9 cellular contexts compared by ENCODE assay signal in the genomic region with DNA sequence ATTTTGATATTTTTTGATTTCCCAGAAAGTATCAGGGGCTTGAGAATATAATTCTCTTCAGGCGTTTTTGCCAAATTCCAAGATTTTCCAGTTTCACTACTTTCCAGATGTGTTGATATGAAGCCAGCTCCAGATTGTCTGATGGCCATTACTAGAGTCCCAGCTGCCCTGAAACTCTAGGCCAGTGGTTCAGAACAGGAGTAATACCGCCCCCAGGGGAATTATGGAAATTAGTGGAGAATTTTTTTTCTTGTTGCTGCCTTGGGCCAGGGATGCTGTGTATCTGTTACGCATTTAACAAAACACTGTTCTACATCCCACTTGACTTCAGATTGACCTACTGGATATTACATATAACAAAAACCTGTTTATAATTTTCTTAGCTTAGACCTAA.
DNase-seq lines count a peak whose midpoint lies in the region; ATAC-seq and FAIRE-seq lines count a peak whose summit lies in the region.
"Had no signal": no experiment of that assay in that cellular context is flagged by ENCODE, and none has a peak within 500 bp of the region (broad histone marks: within the 10 kb centered on the region; RNA-seq: fewer than 3 reads in every experiment).

No MANE protein-coding gene starts in this region.

- DNase-seq in DMS53 treated with DMSO at 0.1 percent for 48 hours (lab: John Stamatoyannopoulos, UW; ENCODE audit: unreplicated experiment) (peak; percentile 6), NCI-H526 (lab: John Stamatoyannopoulos, UW) (peak; percentile 46 to 71), myocyte (ENCODE audit: low read depth) (peak; percentile 31), HuH-7 (ENCODE audit: low spot score) (no peak), SW 1271 (lab: John Stamatoyannopoulos, UW) (no peak)

- FAIRE-seq in endometrium (lab: Jason Lieb, UNC), result peak; percentile 8
- FAIRE-seq: keratinocyte, small intestine had no signal

- ATAC-seq in GM18873 (IDR thresholded peaks at IDR 0.05; ENCODE audit: low FRiP score, unreplicated experiment), result no peak

Comparison
In these comparisons a context has a peak if more than half of its experiments do, and no peak if none do; other contexts are left out.
1. DNase-seq: peak in DMS53 treated with DMSO at 0.1 percent for 48 hours (single experiment), NCI-H526 (2 of 2) and myocyte (single experiment); none in HuH-7 (single experiment) and SW 1271 (0 of 2).